Comparison of ENCODE assay signal across 9 cellular contexts in the genomic region with DNA sequence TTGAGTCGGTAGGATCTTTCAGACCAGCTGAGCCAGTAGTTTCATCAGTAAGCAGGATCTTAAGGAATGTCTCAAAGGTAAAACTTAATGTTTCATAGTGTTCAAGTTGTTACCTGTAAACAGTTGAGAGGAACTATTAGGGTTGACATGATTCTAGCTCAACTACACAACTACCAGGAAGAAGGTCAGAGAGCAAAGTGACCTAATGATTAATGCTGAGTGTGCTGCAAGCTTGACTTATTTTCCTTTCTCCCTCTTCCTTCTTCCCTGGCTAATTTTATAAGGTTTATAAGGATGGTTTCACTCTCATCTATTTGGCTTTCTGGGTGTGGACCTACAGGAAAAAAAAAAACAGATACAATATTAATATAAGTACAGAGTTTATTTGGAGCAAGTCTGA. TPM values are rescaled to one million over a fixed set of nuclear protein-coding genes. Genes with fewer than 3 reads are reported as not detected.
"Had no signal": no experiment of that assay in that cellular context is flagged by ENCODE, and none has a peak within 500 bp of the region (broad histone marks: within the 10 kb centered on the region; RNA-seq: fewer than 3 reads in every experiment).

No MANE protein-coding gene starts in this region.

- H3K4me3 Mint-ChIP-seq: GM23338, H9, IgD-negative memory B cell had no signal

- H3K4me1 Mint-ChIP-seq: IgD-negative memory B cell had no signal

- H3K4me2 ChIP-seq: GM23338 had no signal

- H3K27ac ChIP-seq: HL-60 had no signal

- FAIRE-seq: H1, H54, HepG2 had no signal

- H2AFZ ChIP-seq: GM23338 had no signal

- H3K4me3 ChIP-seq: GM23338 had no signal

- DNase-seq: H9, HCEC 1CT had no signal

- H3K27ac Mint-ChIP-seq: GM23338, IgD-negative memory B cell had no signal

- ATAC-seq: GM23338, HepG2 had no signal

RNA-seq across cellular contexts. Expression of a gene that starts 30.2 kb away (rescaled TPM):
- total RNA-seq: HT1080 had no signal
- polyA plus RNA-seq: IgD-negative memory B cell had no signal
